Comparison of ENCODE assay signal across 14 cellular contexts in the genomic region with DNA sequence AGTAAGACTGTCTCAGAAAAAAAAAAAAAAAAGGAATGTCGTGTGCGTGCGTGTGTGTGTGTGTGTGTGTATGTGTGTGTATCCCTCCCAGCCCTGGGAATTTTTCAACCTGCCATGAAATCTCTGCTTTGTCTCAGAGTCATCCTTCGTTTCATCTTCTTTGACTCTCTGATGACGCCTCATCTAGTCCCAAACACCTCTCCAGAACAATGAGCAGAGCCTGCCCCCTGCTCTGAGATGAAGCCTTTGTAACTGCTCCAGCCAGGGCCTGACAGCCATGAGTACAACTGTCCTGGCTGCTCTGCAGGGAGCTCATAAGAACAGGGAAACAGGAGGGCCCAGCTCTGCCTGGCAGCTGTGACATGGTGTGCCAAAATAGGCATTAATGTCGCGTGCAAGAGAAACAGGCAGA.
DNase-seq lines count a peak whose midpoint lies in the region; ATAC-seq and TF ChIP-seq lines count a peak whose summit lies in the region.
"Had no signal": no experiment of that assay in that cellular context is flagged by ENCODE, and none has a peak within 500 bp of the region (broad histone marks: within the 10 kb centered on the region; RNA-seq: fewer than 3 reads in every experiment).

No MANE protein-coding gene starts in this region.

- no peaks in the 10 kb centered on the region for H3K27me3 ChIP-seq in osteoblast (ENCODE audit: insufficient read depth, low read length)
- no peaks in the 10 kb centered on the region for H3K27me3 ChIP-seq in gastrocnemius medialis

- no peak for TF ChIP-seq POLR2A in gastrocnemius medialis (IDR thresholded peaks at IDR 0.05)

- H3K4me1 ChIP-seq in osteoblast (ENCODE audit: insufficient read depth, low read length) = no peaks in the 10 kb centered on the region
- H3K4me1 ChIP-seq in gastrocnemius medialis = no peaks in the 10 kb centered on the region
- H3K4me1 ChIP-seq: psoas muscle had no signal

- no peak for TF ChIP-seq CTCF in osteoblast (IDR thresholded peaks at IDR 0.05; ENCODE audit: extremely low read depth, low read depth, low read length)
- no peak for TF ChIP-seq CTCF in gastrocnemius medialis (IDR thresholded peaks at IDR 0.05 in 4 of 5, conservative IDR thresholded peaks at IDR 0.05 in 1 of 5)

- intact Hi-C loops in gastrocnemius medialis (cut with DNase I; ENCODE audit: low total_unique reads) = no loop called here

- H3K27ac ChIP-seq in cingulate gyrus (ENCODE audit: low read depth, low read length) (peak overlapping the region; percentile 67), osteoblast (ENCODE audit: low read depth, low read length) (no peak overlapping the region), gastrocnemius medialis (no peak overlapping the region)
- H3K27ac ChIP-seq: psoas muscle had no signal

- H3K9me3 ChIP-seq in osteoblast (ENCODE audit: low read depth, low read length) = no peaks in the 10 kb centered on the region
- H3K9me3 ChIP-seq in gastrocnemius medialis = no peaks in the 10 kb centered on the region
- H3K9me3 ChIP-seq: psoas muscle had no signal

- no peak overlapping the region for H3K4me3 ChIP-seq in osteoblast (ENCODE audit: insufficient read depth, low read length)
- H3K4me3 ChIP-seq in gastrocnemius medialis = no peak overlapping the region
- H3K4me3 ChIP-seq: psoas muscle had no signal

- H4K20me1 ChIP-seq in osteoblast (ENCODE audit: insufficient read depth, low read length) = no peaks in the 10 kb centered on the region

- DNase-seq in ELF-1 (ENCODE audit: low read depth, low spot score) (peak; percentile 58), NCI-H1694 treated with DMSO at 0.1 percent for 48 hours (lab: John Stamatoyannopoulos, UW) (peak; percentile 79), osteoblast (ENCODE audit: insufficient read length, low spot score, missing footprints) (no peak), gastrocnemius medialis (no peak), HK-2 (ENCODE audit: unreplicated experiment) (no peak)
- DNase-seq: activated CD8-positive, alpha-beta T cell treated with anti-CD3 and anti-CD28 coated beads, Interleukin-2, amount 10 ng/mL, durations not matched to agents 7 days and 5 days; CD4-positive, CD25-positive, alpha-beta regulatory T cell; mesendoderm; NCI-H187 treated with DMSO at 0.1 percent for 48 hours; psoas muscle; stimulated activated CD4-positive, alpha-beta T cell treated with anti-CD3 and anti-CD28 coated beads, Interleukin-4, amount 100 ng/mL, for 4 hours; stimulated activated naive CD8-positive, alpha-beta T cell treated with anti-CD3 and anti-CD28 coated beads, Interleukin-15, Interleukin-2, amounts not matched to agents 100 U/mL and 50 U/mL, for 24 hours had no signal

- H3K79me2 ChIP-seq in osteoblast (ENCODE audit: insufficient read depth, low read length) = no peaks in the 10 kb centered on the region

- in situ Hi-C loops in gastrocnemius medialis (cut with MboI; ENCODE audit: low sequenced_read_pairs in 4 of 4) = no loop called here

- ATAC-seq in HG02981 (IDR thresholded peaks at IDR 0.05; ENCODE audit: unreplicated experiment) (no peak), gastrocnemius medialis (no peak)
- ATAC-seq: activated CD8-positive, alpha-beta T cell treated with anti-CD3 and anti-CD28 coated beads, Interleukin-2, amount 10 ng/mL, durations not matched to agents 7 days and 5 days; psoas muscle; stimulated activated naive CD8-positive, alpha-beta T cell treated with anti-CD3 and anti-CD28 coated beads, Interleukin-15, Interleukin-2, amounts not matched to agents 100 U/mL and 50 U/mL, for 24 hours had no signal

- H2AFZ ChIP-seq in osteoblast (ENCODE audit: low read length) = peak overlapping the region; percentile 76

- H3K4me2 ChIP-seq in osteoblast (ENCODE audit: insufficient read depth, low read length) = no peak overlapping the region

- H3K36me3 ChIP-seq in osteoblast (ENCODE audit: insufficient read depth, low read length) = no peaks in the 10 kb centered on the region
- H3K36me3 ChIP-seq in gastrocnemius medialis = no peaks in the 10 kb centered on the region

Comparison
In these comparisons a context has a peak if more than half of its experiments do, and no peak if none do; other contexts are left out.
1. DNase-seq: peak in ELF-1 (single experiment) and NCI-H1694 treated with DMSO at 0.1 percent for 48 hours (single experiment); none in osteoblast (single experiment), gastrocnemius medialis (0 of 2) and HK-2 (single experiment).